Comparison of ENCODE assay signal across 29 cellular contexts in genomic region chr16:9528680-9529079, GRCh38.
"Had no signal": no experiment of that assay in that cellular context is flagged by ENCODE, and none has a peak within 500 bp of the region (broad histone marks: within the 10 kb centered on the region; RNA-seq: fewer than 3 reads in every experiment).

No MANE protein-coding gene starts in this region.

- H3K27me3 Mint-ChIP-seq: activated CD4-positive, alpha-beta T cell treated with anti-CD3 and anti-CD28 coated beads, Interleukin-2, amount 10 ng/mL, durations not matched to agents 7 days and 5 days; activated CD8-positive, alpha-beta T cell treated with anti-CD3 and anti-CD28 coated beads for 36 hours; activated naive CD4-positive, alpha-beta T cell treated with anti-CD3 and anti-CD28 coated beads, Interleukin-2, amount 50 U/mL, for 24 hours; activated naive CD8-positive, alpha-beta T cell treated with anti-CD3 and anti-CD28 coated beads, Interleukin-2, amount 50 U/mL, for 24 hours; effector memory CD8-positive, alpha-beta T cell; stimulated activated naive CD8-positive, alpha-beta T cell treated with anti-CD3 and anti-CD28 coated beads, Interleukin-15, Interleukin-2, amounts not matched to agents 100 ng/mL and 50 ng/mL, for 24 hours had no signal

- H3K4me3 Mint-ChIP-seq: activated CD4-positive, alpha-beta T cell treated with anti-CD3 and anti-CD28 coated beads, Interleukin-2, amount 10 ng/mL, durations not matched to agents 7 days and 5 days; activated CD8-positive, alpha-beta T cell treated with anti-CD3 and anti-CD28 coated beads for 36 hours; activated naive CD4-positive, alpha-beta T cell treated with anti-CD3 and anti-CD28 coated beads, Interleukin-2, amount 50 U/mL, for 24 hours; activated naive CD8-positive, alpha-beta T cell treated with anti-CD3 and anti-CD28 coated beads, Interleukin-2, amount 50 U/mL, for 24 hours; effector memory CD8-positive, alpha-beta T cell; naive thymus-derived CD4-positive, alpha-beta T cell; stimulated activated effector memory CD8-positive, alpha-beta T cell treated with anti-CD3 and anti-CD28 coated beads, Interleukin-12 subunit alpha, Interleukin-12 subunit beta, amount 100 ng/mL, for 72 hours; stimulated activated naive CD8-positive, alpha-beta T cell treated with anti-CD3 and anti-CD28 coated beads, Interleukin-15, Interleukin-2, amounts not matched to agents 100 ng/mL and 50 ng/mL, for 24 hours had no signal

- H3K9me3 Mint-ChIP-seq: activated naive CD4-positive, alpha-beta T cell treated with anti-CD3 and anti-CD28 coated beads, Interleukin-2, amount 50 U/mL, for 24 hours had no signal

- H3K36me3 ChIP-seq: pancreas, prostate gland, sigmoid colon, thoracic aorta had no signal

- H3K27ac Mint-ChIP-seq: activated CD4-positive, alpha-beta T cell treated with anti-CD3 and anti-CD28 coated beads, Interleukin-2, amount 10 ng/mL, durations not matched to agents 7 days and 5 days; activated CD8-positive, alpha-beta T cell treated with anti-CD3 and anti-CD28 coated beads for 36 hours; activated naive CD4-positive, alpha-beta T cell treated with anti-CD3 and anti-CD28 coated beads, Interleukin-2, amount 50 U/mL, for 24 hours; activated naive CD8-positive, alpha-beta T cell treated with anti-CD3 and anti-CD28 coated beads, Interleukin-2, amount 50 U/mL, for 24 hours; activated T-helper 2 cell treated with anti-CD3 and anti-CD28 coated beads, Interferon-gamma antibody, Interleukin-2, Interleukin-4, amounts not matched to agents 10 μg/mL and 5 μg/mL and 100 μg/mL, durations not matched to agents 14 hours and 24 hours and 36 hours; effector memory CD8-positive, alpha-beta T cell; naive thymus-derived CD4-positive, alpha-beta T cell; stimulated activated effector memory CD8-positive, alpha-beta T cell treated with anti-CD3 and anti-CD28 coated beads, Interleukin-12 subunit alpha, Interleukin-12 subunit beta, amount 100 ng/mL, for 72 hours; stimulated activated naive CD8-positive, alpha-beta T cell treated with anti-CD3 and anti-CD28 coated beads, Interleukin-15, Interleukin-2, amounts not matched to agents 100 ng/mL and 50 ng/mL, for 24 hours had no signal

- H3K27ac ChIP-seq: pancreas, prostate gland, sigmoid colon, thoracic aorta had no signal

- DNase-seq: activated CD4-positive, alpha-beta T cell treated with anti-CD3 and anti-CD28 coated beads for 1 hour; activated CD4-positive, alpha-beta T cell treated with anti-CD3 and anti-CD28 coated beads, Interleukin-2, amount 10 ng/mL, durations not matched to agents 7 days and 5 days; activated CD8-positive, alpha-beta T cell treated with anti-CD3 and anti-CD28 coated beads for 36 hours; activated naive CD8-positive, alpha-beta T cell treated with anti-CD3 and anti-CD28 coated beads, Interleukin-2, amount 50 U/mL, for 24 hours; activated T-cell treated with anti-CD3 and anti-CD28 coated beads, Interleukin-2, amount 50 U/mL, for 48 hours; amygdala; caudate nucleus; cortex of kidney; effector memory CD8-positive, alpha-beta T cell; head of caudate nucleus; hippocampal formation; left cardiac atrium; midbrain; naive thymus-derived CD4-positive, alpha-beta T cell; nucleus accumbens; retina; sigmoid colon; small intestine; stimulated activated CD4-positive, alpha-beta T cell treated with anti-CD3 and anti-CD28 coated beads, Interleukin-4, amount 100 ng/mL, for 24 hours; T1000 had no signal

- H3K36me3 Mint-ChIP-seq: activated naive CD4-positive, alpha-beta T cell treated with anti-CD3 and anti-CD28 coated beads, Interleukin-2, amount 50 U/mL, for 24 hours; stimulated activated effector memory CD8-positive, alpha-beta T cell treated with anti-CD3 and anti-CD28 coated beads, Interleukin-12 subunit alpha, Interleukin-12 subunit beta, amount 100 ng/mL, for 72 hours had no signal

- H3K4me1 Mint-ChIP-seq: activated CD4-positive, alpha-beta T cell treated with anti-CD3 and anti-CD28 coated beads, Interleukin-2, amount 10 ng/mL, durations not matched to agents 7 days and 5 days; activated naive CD4-positive, alpha-beta T cell treated with anti-CD3 and anti-CD28 coated beads, Interleukin-2, amount 50 U/mL, for 24 hours; activated naive CD8-positive, alpha-beta T cell treated with anti-CD3 and anti-CD28 coated beads, Interleukin-2, amount 50 U/mL, for 24 hours; naive thymus-derived CD4-positive, alpha-beta T cell; stimulated activated effector memory CD8-positive, alpha-beta T cell treated with anti-CD3 and anti-CD28 coated beads, Interleukin-12 subunit alpha, Interleukin-12 subunit beta, amount 100 ng/mL, for 72 hours had no signal

- FAIRE-seq: endothelial cell of umbilical vein, keratinocyte, pancreas, small intestine had no signal

- H3K27me3 ChIP-seq: pancreas, sigmoid colon had no signal

- H3K4me1 ChIP-seq: pancreas, prostate gland had no signal

- H3K9me3 ChIP-seq: pancreas, prostate gland, thoracic aorta had no signal

- H3K4me3 ChIP-seq: pancreas, prostate gland, sigmoid colon, thoracic aorta had no signal
